Comparison of ENCODE assay signal across 13 cellular contexts in genomic region chr22:28943501-28943879, GRCh38.
DNase-seq lines count a peak whose midpoint lies in the region; ATAC-seq and TF ChIP-seq lines count a peak whose summit lies in the region.
"Had no signal": no experiment of that assay in that cellular context is flagged by ENCODE, and none has a peak within 500 bp of the region (broad histone marks: within the 10 kb centered on the region; RNA-seq: fewer than 3 reads in every experiment).

No MANE protein-coding gene starts in this region.

- no peaks in the 10 kb centered on the region for H3K9me2 ChIP-seq in OCI-LY7 (ENCODE audit: insufficient read depth, low read length)
- H3K9me2 ChIP-seq: SK-N-SH had no signal

- H3K9me3 ChIP-seq in OCI-LY7 (ENCODE audit: low read length) = 0 out of 2 replicates have a peak, but pooled peaks cover 7% of the 10 kb centered on the region
- H3K9me3 ChIP-seq in iPS-20b (ENCODE audit: insufficient read depth, low read depth, low read length) = no peaks in the 10 kb centered on the region
- peaks cover 21% of the 10 kb centered on the region for H3K9me3 ChIP-seq in CD4-positive, alpha-beta T cell (ENCODE audit: control insufficient read depth, low read length)
- H3K9me3 ChIP-seq: neutrophil, SK-N-SH had no signal

- TF ChIP-seq CTCF in OCI-LY7 (conservative IDR thresholded peaks at IDR 0.05; ENCODE audit: low read length) = no peak
- TF ChIP-seq CTCF in CD4-positive, alpha-beta T cell (IDR thresholded peaks at IDR 0.05) = no peak

- intact Hi-C loops in OCI-LY7 (cut with micrococcal nuclease; ENCODE audit: unreplicated experiment) (no loop called here), sciatic nerve (cut with DNase I) (no loop called here)
- intact Hi-C loops in CD4-positive, alpha-beta T cell (cut with DNase I, micrococcal nuclease) = no loop called here

- H3K4me3 ChIP-seq in OCI-LY7 (ENCODE audit: low read depth, low read length, poor library complexity, severe bottlenecking) = no peak overlapping the region
- peak overlapping the region; percentile 35; the same call in 1 of the 2 replicates for H3K4me3 ChIP-seq in iPS-20b (ENCODE audit: low read length)

- no peak overlapping the region for H3K4me2 ChIP-seq in OCI-LY7 (ENCODE audit: low read length)
- H3K4me2 ChIP-seq: SK-N-SH had no signal

- peak; percentile 26 for ATAC-seq in sciatic nerve
- no peak for ATAC-seq in CD4-positive, alpha-beta T cell (ENCODE audit: poor library complexity)
- ATAC-seq: left colon had no signal

- H3K4me1 ChIP-seq in OCI-LY7 (ENCODE audit: insufficient read depth, low read length, poor library complexity, severe bottlenecking) (peaks cover 12% of the 10 kb centered on the region), iPS-20b (ENCODE audit: insufficient read depth, low read length) (peaks cover 38% of the 10 kb centered on the region)

- no peaks in the 10 kb centered on the region for H3K4me1 Mint-ChIP-seq in CD4-positive, alpha-beta T cell (ENCODE audit: low read depth)

- no peaks in the 10 kb centered on the region for H4K20me1 ChIP-seq in OCI-LY7 (ENCODE audit: insufficient read depth, low read length)

- no peak overlapping the region for H3K27ac Mint-ChIP-seq in CD4-positive, alpha-beta T cell

- peak; percentile 40 for DNase-seq in KBM-7
- peak; percentile 8 for DNase-seq in OCI-LY7 (ENCODE audit: low spot score)
- DNase-seq in sciatic nerve (ENCODE audit: low spot score) = no peak
- DNase-seq in Ammon's horn (ENCODE audit: low spot score) = no peak
- no peak for DNase-seq in CD4-positive, alpha-beta T cell
- DNase-seq in kidney glomerular epithelial cell (lab: John Stamatoyannopoulos, UW) = no peak
- DNase-seq: central memory CD4-positive, alpha-beta T cell; NCI-H2081 treated with DMSO at 0.1 percent for 48 hours; SK-N-SH; stimulated activated naive CD4-positive, alpha-beta T cell had no signal

- H3K27me3 ChIP-seq in iPS-20b (ENCODE audit: insufficient read depth, low read length) = no peaks in the 10 kb centered on the region
- H3K27me3 ChIP-seq in CD4-positive, alpha-beta T cell (ENCODE audit: control insufficient read depth, insufficient read depth, low read length) = peaks cover 9% of the 10 kb centered on the region

- no peaks in the 10 kb centered on the region for H3K79me2 ChIP-seq in OCI-LY7 (ENCODE audit: insufficient read depth, low read depth, low read length)

- peaks cover 70% of the 10 kb centered on the region for H3K27me3 Mint-ChIP-seq in CD4-positive, alpha-beta T cell

- peaks cover 15% of the 10 kb centered on the region for H3K9me3 Mint-ChIP-seq in CD4-positive, alpha-beta T cell

- peaks cover 12% of the 10 kb centered on the region for H3K36me3 Mint-ChIP-seq in CD4-positive, alpha-beta T cell (ENCODE audit: low read depth)

- H3K9ac ChIP-seq in iPS-20b (ENCODE audit: low read depth, low read length) = peak overlapping the region; percentile 18; the same call in 1 of the 2 replicates
- H3K9ac ChIP-seq: SK-N-SH had no signal

- no peaks in the 10 kb centered on the region for H3K36me3 ChIP-seq in OCI-LY7 (ENCODE audit: insufficient read depth, low read length)
- H3K36me3 ChIP-seq in iPS-20b (ENCODE audit: insufficient read depth, low read depth, low read length) = no peaks in the 10 kb centered on the region
- H3K36me3 ChIP-seq: neutrophil had no signal

- CTCF ChIA-PET in OCI-LY7 (lab: Charles Lee; ENCODE audit: unreplicated experiment) = no interaction called here
- CTCF ChIA-PET in CD4-positive, alpha-beta T cell (lab: Charles Lee) = no interaction called here

- in situ Hi-C loops in KBM-7 (cut with MboI; ENCODE audit: low pct_unique_long_range_greater_than_20kb, low sequenced_read_pairs) = no loop called here

- no peak overlapping the region for H3K27ac ChIP-seq in OCI-LY7 (ENCODE audit: low read depth, low read length, poor library complexity, severe bottlenecking)
- H3K27ac ChIP-seq in iPS-20b (ENCODE audit: low read length) = peak overlapping the region; percentile 48
- no peak overlapping the region for H3K27ac ChIP-seq in CD4-positive, alpha-beta T cell (ENCODE audit: low read depth, low read length)
- H3K27ac ChIP-seq: neutrophil had no signal

- POLR2A ChIA-PET in OCI-LY7 (lab: Charles Lee) = interaction anchor here (0.5 to 0.9 kb wide), 5 partner anchors 13 to 82 kb away, joined by 3 to 6 read pairs (median 3); no protein-coding TSS in a partner anchor
- POLR2A ChIA-PET in CD4-positive, alpha-beta T cell (lab: Charles Lee) = no interaction called here

- no TSS peak for BruUV-seq in OCI-LY7 (replicated peaks; lab: Mats Ljungman, UMichigan)

- H2AFZ ChIP-seq in OCI-LY7 (ENCODE audit: low read length) = no peak overlapping the region

- H3K4me3 Mint-ChIP-seq in CD4-positive, alpha-beta T cell = no peak overlapping the region

Comparison
In these comparisons a context has a peak if more than half of its experiments do, and no peak if none do; other contexts are left out.
1. DNase-seq: peak in KBM-7 (single experiment) and OCI-LY7 (single experiment); none in sciatic nerve (single experiment), Ammon's horn (single experiment), CD4-positive, alpha-beta T cell (0 of 10) and kidney glomerular epithelial cell (single experiment).